Comparison of ENCODE assay signal across 9 cellular contexts in the genomic region with DNA sequence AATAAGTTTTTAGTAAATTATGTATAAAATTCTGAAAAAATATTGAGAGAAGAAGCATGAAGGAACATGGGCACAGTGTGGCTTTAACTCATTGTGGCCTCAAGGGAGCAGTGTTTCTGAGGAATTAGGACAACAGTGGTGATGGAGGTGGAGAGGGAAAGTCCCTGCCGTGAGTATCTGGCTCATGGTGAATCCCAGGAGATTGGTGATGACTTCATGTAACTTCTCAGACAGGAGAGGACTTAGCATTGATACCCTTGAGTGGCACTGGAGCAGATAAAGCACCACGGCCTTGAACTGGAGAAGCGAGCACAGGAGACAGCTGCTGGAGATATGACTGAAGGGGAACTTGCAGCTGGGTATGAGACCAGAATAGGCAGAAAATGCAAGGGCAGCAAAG. TPM values are rescaled to one million over a fixed set of nuclear protein-coding genes. Genes with fewer than 3 reads are reported as not detected.
DNase-seq lines count a peak whose midpoint lies in the region; ATAC-seq and TF ChIP-seq lines count a peak whose summit lies in the region.
"Had no signal": no experiment of that assay in that cellular context is flagged by ENCODE, and none has a peak within 500 bp of the region (broad histone marks: within the 10 kb centered on the region; RNA-seq: fewer than 3 reads in every experiment).

No MANE protein-coding gene starts in this region.

- no peak for TF ChIP-seq EP300 in tibial nerve (IDR thresholded peaks at IDR 0.05)

- H3K4me1 ChIP-seq in tibial nerve: no peaks in the 10 kb centered on the region

- no peaks in the 10 kb centered on the region for H3K4me1 Mint-ChIP-seq in T-helper 2 cell treated with Interferon-gamma antibody and Interleukin-4, amounts not matched to agents 5 μg/mL and 100 μg/mL, for 36 hours (ENCODE audit: low read depth)

- no peaks in the 10 kb centered on the region for H3K27me3 Mint-ChIP-seq in T-helper 2 cell treated with Interferon-gamma antibody and Interleukin-4, amounts not matched to agents 5 μg/mL and 100 μg/mL, for 36 hours (ENCODE audit: low read depth)

- H3K27ac Mint-ChIP-seq in T-helper 2 cell treated with Interferon-gamma antibody and Interleukin-4, amounts not matched to agents 5 μg/mL and 100 μg/mL, for 36 hours: no peak overlapping the region

- H3K27ac ChIP-seq in tibial nerve: no peak overlapping the region

- H3K27me3 ChIP-seq in tibial nerve: no peaks in the 10 kb centered on the region

- 55 to 62% methylated on average over 3 of the region's 3 CpGs for WGBS in tibial nerve, 2 donors

- H3K4me3 Mint-ChIP-seq in T-helper 2 cell treated with Interferon-gamma antibody and Interleukin-4, amounts not matched to agents 5 μg/mL and 100 μg/mL, for 36 hours: no peak overlapping the region

- peak; percentile 98 for ATAC-seq in GM21529 (IDR thresholded peaks at IDR 0.05; ENCODE audit: unreplicated experiment)
- ATAC-seq in HG03575 (IDR thresholded peaks at IDR 0.05; ENCODE audit: extremely low read depth, insufficient number of reproducible peaks, low FRiP score, unreplicated experiment): peak; percentile 88

- no peak overlapping the region for H3K4me3 ChIP-seq in tibial nerve

- TF ChIP-seq CTCF in tibial nerve (IDR thresholded peaks at IDR 0.05): no peak

- no peaks in the 10 kb centered on the region for H3K36me3 Mint-ChIP-seq in T-helper 2 cell treated with Interferon-gamma antibody and Interleukin-4, amounts not matched to agents 5 μg/mL and 100 μg/mL, for 36 hours (ENCODE audit: low read depth)

- no peak for TF ChIP-seq POLR2A in tibial nerve (IDR thresholded peaks at IDR 0.05)

- peak; percentile 15 for DNase-seq in GM04504 (ENCODE audit: low read depth)
- DNase-seq in SK-N-DZ (ENCODE audit: low spot score): peak; percentile 76
- peak; percentile 63 for DNase-seq in iPS-NIHi7 (ENCODE audit: extremely low spot score)
- DNase-seq in C1 segment of cervical spinal cord (lab: John Stamatoyannopoulos, UW): no peak
- DNase-seq in tibial nerve (ENCODE audit: low spot score in 2 of 2): no peak
- DNase-seq in T-helper 2 cell treated with Interferon-gamma antibody and Interleukin-4, amounts not matched to agents 5 μg/mL and 100 μg/mL, for 36 hours (ENCODE audit: low spot score): no peak

- peaks cover 4% of the 10 kb centered on the region for H3K9me3 Mint-ChIP-seq in T-helper 2 cell treated with Interferon-gamma antibody and Interleukin-4, amounts not matched to agents 5 μg/mL and 100 μg/mL, for 36 hours

- H3K36me3 ChIP-seq in tibial nerve: no peaks in the 10 kb centered on the region

- H3K9me3 ChIP-seq in tibial nerve: no peaks in the 10 kb centered on the region

RNA-seq across cellular contexts. Expression of a gene that starts 35.0 kb away (rescaled TPM):
- 0.05 TPM in 1 of 2 replicates, not detected in the other for polyA plus RNA-seq in SK-N-DZ (2014; cell fraction: cytosol; rRNA removed)
- polyA plus RNA-seq in SK-N-DZ (2014; cell fraction: nucleus; rRNA removed): 0.03 and 0.28 TPM in 2 replicates
- total RNA-seq in tibial nerve: 1 to 10 TPM; 1.2 to 3.3 (median 2.6) TPM
- total RNA-seq: T-helper 2 cell treated with Interferon-gamma antibody and Interleukin-4, amounts not matched to agents 100 ng/mL and 5 ng/mL, for 36 hours had no signal

Comparison
In these comparisons a context has a peak if more than half of its experiments do, and no peak if none do; other contexts are left out.
1. DNase-seq: peak in GM04504 (single experiment), SK-N-DZ (single experiment) and iPS-NIHi7 (single experiment); none in C1 segment of cervical spinal cord (0 of 14), tibial nerve (0 of 2) and T-helper 2 cell treated with Interferon-gamma antibody and Interleukin-4, amounts not matched to agents 5 μg/mL and 100 μg/mL, for 36 hours (single experiment).